Comparison of ENCODE assay signal across 8 cellular contexts in the genomic region with DNA sequence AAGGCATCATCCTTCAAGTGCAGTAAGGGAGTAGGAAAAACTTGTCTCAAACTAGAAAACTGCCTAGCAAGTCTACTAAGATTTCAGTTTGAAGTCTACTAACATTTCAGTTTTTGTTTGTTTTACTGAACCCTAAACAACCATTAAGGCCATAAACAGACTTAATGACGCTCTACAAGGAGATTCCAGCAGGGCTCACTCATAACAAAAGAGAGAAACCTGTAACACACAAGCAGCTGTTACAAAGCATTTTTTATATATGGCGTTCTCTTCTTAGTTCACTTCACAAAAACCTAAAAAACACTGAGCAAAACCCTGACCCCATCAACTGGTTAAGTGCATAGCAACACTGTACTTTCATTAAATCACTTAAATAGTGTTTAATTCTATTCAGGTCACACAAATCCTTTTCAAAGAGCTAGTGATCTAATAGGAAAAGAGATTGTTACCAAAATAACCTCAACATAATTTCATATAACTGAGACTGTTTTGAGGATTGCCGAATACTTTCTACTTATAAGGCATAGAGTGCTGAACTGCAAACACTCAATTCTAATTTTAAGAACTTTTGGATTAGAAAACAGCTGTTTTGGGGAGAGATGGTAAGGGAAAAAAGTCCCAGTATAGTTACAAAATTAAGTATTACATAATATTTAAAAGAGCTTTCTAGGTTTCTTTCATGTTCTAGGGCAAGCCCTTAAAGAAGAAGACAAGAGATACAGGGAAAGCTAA. TPM values are rescaled to one million over a fixed set of nuclear protein-coding genes. Genes with fewer than 3 reads are reported as not detected.
DNase-seq lines count a peak whose midpoint lies in the region; ATAC-seq, FAIRE-seq and TF ChIP-seq lines count a peak whose summit lies in the region.

No MANE protein-coding gene starts in this region.

- H3K4me1 ChIP-seq in heart right ventricle (peaks cover 0 to 36% (median 26%) of the 10 kb centered on the region in 9 donors), foreskin keratinocyte (peaks cover 18% of the 10 kb centered on the region), sigmoid colon (peaks cover 0 to 37% (median 20%) of the 10 kb centered on the region in 4 donors)

- H3K27ac ChIP-seq in heart right ventricle: peak overlapping the region; percentile 91 to 99 (median 96)
- peak overlapping the region; percentile 96 for H3K27ac ChIP-seq in VCaP
- H3K27ac ChIP-seq in foreskin keratinocyte: peak overlapping the region; percentile 68
- H3K27ac ChIP-seq in sigmoid colon: peak overlapping the region; percentile 98 to 100 (median 100)

- H3K9me3 ChIP-seq in heart right ventricle (no peaks in the 10 kb centered on the region), sigmoid colon (no peaks in the 10 kb centered on the region)

- peak overlapping the region in 9 of 10 donors; percentile 54 to 95 (median 69) for H3K4me3 ChIP-seq in heart right ventricle
- H3K4me3 ChIP-seq in sigmoid colon: peak overlapping the region; percentile 73 to 92 (median 84)

- intact Hi-C loops in heart right ventricle (cut with DNase I): loop anchor here in 1 of 10 donors (10.0 kb wide), 1 partner anchor 472 kb away; no protein-coding TSS in a partner anchor
- intact Hi-C loops in cardiac septum (cut with DNase I): loop anchor here (5.0 to 10.0 kb wide), 5 partner anchors 175 to 1022 kb away; a partner anchor contains a TSS
- intact Hi-C loops in sigmoid colon (cut with DNase I): loop anchor here (5.0 to 10.0 kb wide), 2 partner anchors 175 to 562 kb away; a partner anchor contains a TSS

- DNase-seq in heart right ventricle (no peak), cardiac septum (ENCODE audit: low spot score) (no peak), foreskin keratinocyte (peak in 1 of 2 donors; percentile 45), sigmoid colon (no peak), D721Med (ENCODE audit: insufficient read length, low spot score) (no peak)
- DNase-seq in activated effector memory CD4-positive, alpha-beta T cell treated with Interleukin-2 at 50 U/mL for 16 hours: no peak

- H3K27me3 ChIP-seq in heart right ventricle: no peaks in the 10 kb centered on the region
- H3K27me3 ChIP-seq in foreskin keratinocyte: no peaks in the 10 kb centered on the region
- H3K27me3 ChIP-seq in sigmoid colon: no peaks in the 10 kb centered on the region

- no peak for TF ChIP-seq EP300 in sigmoid colon (IDR thresholded peaks at IDR 0.05)

- TF ChIP-seq POLR2A in sigmoid colon (IDR thresholded peaks at IDR 0.05): no peak

- no peak for FAIRE-seq in D721Med (lab: Jason Lieb, UNC)

- TF ChIP-seq CTCF in heart right ventricle (IDR thresholded peaks at IDR 0.05) (no peak), VCaP (conservative IDR thresholded peaks at IDR 0.05) (no peak), foreskin keratinocyte (conservative IDR thresholded peaks at IDR 0.05) (no peak), sigmoid colon (IDR thresholded peaks at IDR 0.05) (no peak), D721Med (IDR thresholded peaks at IDR 0.05; ENCODE audit: insufficient read depth, missing control alignments) (no peak)

- no peaks in the 10 kb centered on the region for H3K36me3 ChIP-seq in heart right ventricle
- H3K36me3 ChIP-seq in sigmoid colon: no peaks in the 10 kb centered on the region

- ATAC-seq in heart right ventricle (no peak), foreskin keratinocyte (no peak), GM18861 (IDR thresholded peaks at IDR 0.05; ENCODE audit: unreplicated experiment) (no peak)

- 38 to 42% methylated on average over 3 of the region's 3 CpGs for WGBS in heart right ventricle, 2 donors
- WGBS in sigmoid colon, 2 donors: 10 to 33% methylated on average over 3 of the region's 3 CpGs

RNA-seq across cellular contexts. Expression of a gene that starts 1.5 kb away (rescaled TPM):
- total RNA-seq in heart right ventricle (10 to 100 TPM; 17.1 to 26.6 (median 22.4) TPM), cardiac septum (21.1 TPM), foreskin keratinocyte (40.3 and 44.3 TPM in 2 replicates), sigmoid colon (10 to 100 TPM; 38.5 to 58.7 (median 48.6) TPM)
- polyA plus RNA-seq in heart right ventricle (1 to 10 TPM; 2.6 to 4.2 TPM), foreskin keratinocyte (2.9 and 3.6 TPM in 2 replicates), sigmoid colon (1 to 10 TPM; 1.8 to 7.1 (median 3.2) TPM)
